In the genomic region with DNA sequence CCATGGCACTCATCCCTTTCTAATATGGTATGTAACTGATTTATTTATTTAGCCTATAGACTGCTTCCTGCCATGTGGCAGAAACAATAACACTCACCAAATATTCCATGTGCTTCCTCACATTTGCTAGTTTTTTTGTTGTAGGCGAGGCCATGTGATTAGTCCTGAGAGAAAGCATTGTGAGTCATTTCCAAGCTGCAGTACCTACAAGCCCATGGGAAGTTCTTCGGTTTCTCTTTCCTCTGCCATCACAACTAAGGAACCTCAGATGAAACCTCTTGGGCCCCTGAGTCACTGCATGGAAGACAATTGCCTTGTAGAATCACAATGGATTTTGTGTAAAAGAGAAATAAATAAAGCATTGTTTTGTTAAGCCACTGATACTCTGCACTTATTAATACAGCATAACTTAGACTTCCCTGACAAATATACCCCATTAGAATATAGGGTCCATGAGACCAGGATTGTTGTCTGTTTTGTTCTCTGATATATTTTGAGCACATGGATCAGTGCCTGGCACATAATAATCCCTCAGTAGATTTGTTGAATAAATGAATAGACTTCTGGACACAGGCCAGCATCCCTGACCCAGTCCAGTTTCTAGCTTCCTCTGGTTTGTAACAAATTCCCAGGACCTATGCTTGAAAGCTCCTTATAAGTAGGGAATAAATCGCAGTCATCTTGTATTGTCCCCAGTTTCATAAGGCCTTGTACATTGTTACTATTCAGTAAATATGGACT, we compare ENCODE assay signal across 14 cellular contexts. TPM values are rescaled to one million over a fixed set of nuclear protein-coding genes. Genes with fewer than 3 reads are reported as not detected.
DNase-seq lines count a peak whose midpoint lies in the region; ATAC-seq, FAIRE-seq and TF ChIP-seq lines count a peak whose summit lies in the region.
"Had no signal": no experiment of that assay in that cellular context is flagged by ENCODE, and none has a peak within 500 bp of the region (broad histone marks: within the 10 kb centered on the region; RNA-seq: fewer than 3 reads in every experiment).

No MANE protein-coding gene starts in this region.

- in situ Hi-C loops in brain microvascular endothelial cell (cut with HindIII; ENCODE audit: low pct_ligation_motif_present, low sequenced_read_pairs), result no loop called here

- H3K4me2 ChIP-seq in keratinocyte (ENCODE audit: control insufficient read depth, extremely low read depth, insufficient read depth, low read depth, low read length), result no peak overlapping the region

- H3K4me1 ChIP-seq in ACC112 (ENCODE audit: control insufficient read depth, insufficient read depth, low read length, unreplicated experiment) (peaks cover 43% of the 10 kb centered on the region), keratinocyte (ENCODE audit: control insufficient read depth, extremely low read depth, insufficient read depth, low read length) (peaks cover 53% of the 10 kb centered on the region)

- dilution Hi-C loops in keratinocyte (cut with MboI; ENCODE audit: extremely low pct_ligation_motif_present, low sequenced_read_pairs), result no loop called here

- TF ChIP-seq RAD21 in Ishikawa (IDR thresholded peaks at IDR 0.05; ENCODE audit: low read depth), result no peak

- peak overlapping the region; percentile 36 for H3K9ac ChIP-seq in keratinocyte (ENCODE audit: control insufficient read depth, extremely low read depth, insufficient read depth, low read length)

- H3K79me2 ChIP-seq in ACC112 (ENCODE audit: control insufficient read depth, insufficient read depth, low read length, unreplicated experiment), result no peaks in the 10 kb centered on the region
- H3K79me2 ChIP-seq in keratinocyte (ENCODE audit: control insufficient read depth, insufficient read depth, low read length), result no peaks in the 10 kb centered on the region

- H3K9me1 ChIP-seq in keratinocyte (ENCODE audit: control insufficient read depth, extremely low read depth, insufficient read depth, low read length), result no peaks in the 10 kb centered on the region

- ATAC-seq in GM19324 (IDR thresholded peaks at IDR 0.05; ENCODE audit: low FRiP score, unreplicated experiment), result no peak
- ATAC-seq: naive thymus-derived CD8-positive, alpha-beta T cell; stimulated activated naive B cell treated with anti-CD40 and anti-IgM and Interleukin-4, amounts not matched to agents 10 μg/mL and 1 μg/mL and 100 μg/mL, for 72 hours had no signal

- TF ChIP-seq CTCF in brain microvascular endothelial cell (IDR thresholded peaks at IDR 0.05; ENCODE audit: low read depth, low read length, missing control alignments), result no peak
- no peak for TF ChIP-seq CTCF in keratinocyte (optimal IDR thresholded peaks at IDR 0.05 in 1 of 3, IDR thresholded peaks at IDR 0.05 in 1 of 3, conservative IDR thresholded peaks at IDR 0.05 in 1 of 3; ENCODE audit: extremely low read depth in 1 of 3, insufficient read depth in 2 of 3, low read length in 3 of 3)

- H3K9me3 ChIP-seq in keratinocyte (ENCODE audit: control insufficient read depth, low read depth, low read length), result no peaks in the 10 kb centered on the region

- DNase-seq in brain microvascular endothelial cell, result peak; percentile 91
- DNase-seq in keratinocyte (ENCODE audit: low read depth, low spot score), result peak; percentile 90
- no peak for DNase-seq in HUDEP-2 (lab: John Stamatoyannopoulos, UW; ENCODE audit: unreplicated experiment in 76 of 76)
- DNase-seq in effector CD8-positive, alpha-beta T cell (lab: John Stamatoyannopoulos, UW), result no peak
- DNase-seq in activated T-cell treated with anti-CD3 and anti-CD28 coated beads for 4 hours, result no peak
- DNase-seq: activated CD4-positive, alpha-beta T cell treated with anti-CD3 and anti-CD28 coated beads, Interleukin-2, amount 10 ng/mL, durations not matched to agents 24 days and 14 days; DMS79; effector CD4-positive, alpha-beta T cell; naive thymus-derived CD8-positive, alpha-beta T cell; SIG-M5; stimulated activated naive B cell treated with anti-CD40 and anti-IgM and Interleukin-4, amounts not matched to agents 10 μg/mL and 1 μg/mL and 100 μg/mL, for 72 hours had no signal

- no peak for TF ChIP-seq EP300 in Ishikawa (IDR thresholded peaks at IDR 0.05; ENCODE audit: borderline replicate concordance)

- H4K20me1 ChIP-seq in keratinocyte (ENCODE audit: control insufficient read depth, extremely low read depth, insufficient read depth, low read length), result no peaks in the 10 kb centered on the region

- no peak overlapping the region for H3K4me3 ChIP-seq in ACC112 (ENCODE audit: low read depth, low read length)
- H3K4me3 ChIP-seq in brain microvascular endothelial cell (ENCODE audit: low read depth, low read length), result no peak overlapping the region
- no peak overlapping the region for H3K4me3 ChIP-seq in keratinocyte (ENCODE audit: control insufficient read depth in 2 of 3, extremely low read depth in 1 of 3, insufficient read depth in 2 of 3, low read depth in 1 of 3, low read length in 3 of 3)

- H3K27ac ChIP-seq in ACC112 (ENCODE audit: low read depth, low read length) (peak overlapping the region; percentile 89), brain microvascular endothelial cell (peak overlapping the region; percentile 65), keratinocyte (ENCODE audit: control insufficient read depth, insufficient read depth, low read length) (peak overlapping the region; percentile 87)

- H3K36me3 ChIP-seq in ACC112 (ENCODE audit: insufficient read depth, low read length), result no peaks in the 10 kb centered on the region
- no peaks in the 10 kb centered on the region for H3K36me3 ChIP-seq in brain microvascular endothelial cell (replicated peaks)
- no peaks in the 10 kb centered on the region for H3K36me3 ChIP-seq in keratinocyte (ENCODE audit: control insufficient read depth in 2 of 2, extremely low read depth in 1 of 2, insufficient read depth in 2 of 2, low read length in 2 of 2)

- peak; percentile 91 for FAIRE-seq in keratinocyte (lab: Jason Lieb, UNC)

- H2AFZ ChIP-seq in ACC112 (ENCODE audit: low read length, unreplicated experiment), result peak overlapping the region; percentile 39
- H2AFZ ChIP-seq in keratinocyte (ENCODE audit: control insufficient read depth, low read length), result no peak overlapping the region

- no peaks in the 10 kb centered on the region for H3K27me3 ChIP-seq in ACC112 (ENCODE audit: insufficient read depth, low read length)
- H3K27me3 ChIP-seq in brain microvascular endothelial cell (replicated peaks), result no peaks in the 10 kb centered on the region
- H3K27me3 ChIP-seq in keratinocyte (ENCODE audit: control insufficient read depth, extremely low read depth, insufficient read depth, low read length), result no peaks in the 10 kb centered on the region

TF ChIP-seq in Ishikawa, 13 proteins besides CTCF, POLR2A, EP300 and RAD21:
- TF ChIP-seq, protein P1, sequence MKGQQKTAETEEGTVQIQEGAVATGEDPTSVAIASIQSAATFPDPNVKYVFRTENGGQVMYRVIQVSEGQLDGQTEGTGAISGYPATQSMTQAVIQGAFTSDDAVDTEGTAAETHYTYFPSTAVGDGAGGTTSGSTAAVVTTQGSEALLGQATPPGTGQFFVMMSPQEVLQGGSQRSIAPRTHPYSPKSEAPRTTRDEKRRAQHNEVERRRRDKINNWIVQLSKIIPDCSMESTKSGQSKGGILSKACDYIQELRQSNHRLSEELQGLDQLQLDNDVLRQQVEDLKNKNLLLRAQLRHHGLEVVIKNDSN (IDR thresholded peaks at IDR 0.05), result peak; percentile 39; the same call in 1 of the 2 replicates
- TF ChIP-seq YY1 (IDR thresholded peaks at IDR 0.05; ENCODE audit: low read depth) (no peak), CREB1 (IDR thresholded peaks at IDR 0.05; ENCODE audit: low read depth) (no peak), FOXM1 (IDR thresholded peaks at IDR 0.05; ENCODE audit: borderline replicate concordance, low read depth) (no peak), MAX (IDR thresholded peaks at IDR 0.05) (peak; percentile 54; the same call in 1 of the 2 replicates)
- TF ChIP-seq, protein P2, sequence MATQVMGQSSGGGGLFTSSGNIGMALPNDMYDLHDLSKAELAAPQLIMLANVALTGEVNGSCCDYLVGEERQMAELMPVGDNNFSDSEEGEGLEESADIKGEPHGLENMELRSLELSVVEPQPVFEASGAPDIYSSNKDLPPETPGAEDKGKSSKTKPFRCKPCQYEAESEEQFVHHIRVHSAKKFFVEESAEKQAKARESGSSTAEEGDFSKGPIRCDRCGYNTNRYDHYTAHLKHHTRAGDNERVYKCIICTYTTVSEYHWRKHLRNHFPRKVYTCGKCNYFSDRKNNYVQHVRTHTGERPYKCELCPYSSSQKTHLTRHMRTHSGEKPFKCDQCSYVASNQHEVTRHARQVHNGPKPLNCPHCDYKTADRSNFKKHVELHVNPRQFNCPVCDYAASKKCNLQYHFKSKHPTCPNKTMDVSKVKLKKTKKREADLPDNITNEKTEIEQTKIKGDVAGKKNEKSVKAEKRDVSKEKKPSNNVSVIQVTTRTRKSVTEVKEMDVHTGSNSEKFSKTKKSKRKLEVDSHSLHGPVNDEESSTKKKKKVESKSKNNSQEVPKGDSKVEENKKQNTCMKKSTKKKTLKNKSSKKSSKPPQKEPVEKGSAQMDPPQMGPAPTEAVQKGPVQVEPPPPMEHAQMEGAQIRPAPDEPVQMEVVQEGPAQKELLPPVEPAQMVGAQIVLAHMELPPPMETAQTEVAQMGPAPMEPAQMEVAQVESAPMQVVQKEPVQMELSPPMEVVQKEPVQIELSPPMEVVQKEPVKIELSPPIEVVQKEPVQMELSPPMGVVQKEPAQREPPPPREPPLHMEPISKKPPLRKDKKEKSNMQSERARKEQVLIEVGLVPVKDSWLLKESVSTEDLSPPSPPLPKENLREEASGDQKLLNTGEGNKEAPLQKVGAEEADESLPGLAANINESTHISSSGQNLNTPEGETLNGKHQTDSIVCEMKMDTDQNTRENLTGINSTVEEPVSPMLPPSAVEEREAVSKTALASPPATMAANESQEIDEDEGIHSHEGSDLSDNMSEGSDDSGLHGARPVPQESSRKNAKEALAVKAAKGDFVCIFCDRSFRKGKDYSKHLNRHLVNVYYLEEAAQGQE (IDR thresholded peaks at IDR 0.05; ENCODE audit: low read depth), result no peak

RNA-seq across cellular contexts. Expression of gene GADD45A, which starts 58.3 kb away (rescaled TPM):
- 109 to 151 TPM (median 124 TPM) in 3 replicates for polyA plus RNA-seq in keratinocyte
- polyA plus RNA-seq in keratinocyte (2011; ENCODE audit: low read depth), result 1,390 TPM
- 126 and 131 TPM in 2 replicates for polyA plus RNA-seq in keratinocyte (2011; cell fraction: cytosol; rRNA removed)
- polyA plus RNA-seq in keratinocyte (2011; cell fraction: nucleus; rRNA removed), result 339 and 428 TPM in 2 replicates
- 154 and 570 TPM in 2 replicates for polyA plus RNA-seq in keratinocyte (2012; ENCODE audit: low replicate concordance)
- polyA minus RNA-seq in keratinocyte, result 14.5 to 23.3 TPM (median 21.1 TPM) in 3 replicates
- 74.4 TPM for polyA minus RNA-seq in keratinocyte (2011; cell fraction: cytosol; rRNA and poly(A)+ RNA removed)
- polyA minus RNA-seq in keratinocyte (2011; cell fraction: nucleus; rRNA and poly(A)+ RNA removed), result 88.8 and 96.5 TPM in 2 replicates

Comparison
In these comparisons a context has a peak if more than half of its experiments do, and no peak if none do; other contexts are left out.
1. DNase-seq: peak in brain microvascular endothelial cell (single experiment) and keratinocyte (single experiment); none in HUDEP-2 (0 of 76), effector CD8-positive, alpha-beta T cell (single experiment) and activated T-cell treated with anti-CD3 and anti-CD28 coated beads for 4 hours (single experiment).
2. Peak in every context shown above with its lines, with median percentiles within 50 percentile points of each other: H3K27ac ChIP-seq.